9 cellular contexts compared by ENCODE assay signal in genomic region chr10:46922498-46922897, GRCh38. TPM values are rescaled to one million over a fixed set of nuclear protein-coding genes. Genes with fewer than 3 reads are reported as not detected.
DNase-seq lines count a peak whose midpoint lies in the region; ATAC-seq and TF ChIP-seq lines count a peak whose summit lies in the region.
"Not testable (repeated sequence)": the region's sequence is repeated elsewhere in the genome, so short reads cannot be mapped to it uniquely, and the experiment has no call there.
"Had no signal": no experiment of that assay in that cellular context is flagged by ENCODE, and none has a peak within 500 bp of the region (broad histone marks: within the 10 kb centered on the region; RNA-seq: fewer than 3 reads in every experiment).

No MANE protein-coding gene starts in this region.

- intact Hi-C loops in Calu3 (cut with micrococcal nuclease; ENCODE audit: unreplicated experiment); left lung (cut with DNase I); upper lobe of right lung (cut with DNase I): not testable (repeated sequence)

- H3K4me3 ChIP-seq in RWPE2 (ENCODE audit: severe bottlenecking); left lung; upper lobe of right lung: not testable (repeated sequence)

- H3K36me3 ChIP-seq in RWPE2 (ENCODE audit: low read depth); left lung; upper lobe of right lung: not testable (repeated sequence)

- CTCF ChIA-PET in Calu3 (lab: Charles Lee): not testable (repeated sequence)

- not testable (repeated sequence) for H3K27me3 ChIP-seq in RWPE2 (ENCODE audit: insufficient read depth, poor library complexity, severe bottlenecking); foreskin keratinocyte; left lung; upper lobe of right lung

- not testable (repeated sequence) for H3K4me1 ChIP-seq in RWPE2 (ENCODE audit: insufficient read depth, poor library complexity, severe bottlenecking); foreskin keratinocyte; left lung; upper lobe of right lung

- H3K27ac ChIP-seq in RWPE2 (ENCODE audit: poor library complexity, severe bottlenecking); foreskin keratinocyte; left lung; upper lobe of right lung: not testable (repeated sequence)

- not testable (repeated sequence) for H3K4me3 Mint-ChIP-seq in Calu3 (ENCODE audit: low read depth, unreplicated experiment)

- H3K27me3 Mint-ChIP-seq in Calu3 (ENCODE audit: unreplicated experiment): not testable (repeated sequence)

- H3K36me3 Mint-ChIP-seq in Calu3 (ENCODE audit: insufficient read depth, unreplicated experiment): not testable (repeated sequence)

- ATAC-seq in RWPE2 (ENCODE audit: low read depth) (peak; percentile 66; the same call in 2 of the 3 replicates), foreskin keratinocyte (peak; percentile 78), left lung (peak; percentile 62), upper lobe of right lung (peak; percentile 34)

- not testable (repeated sequence) for H3K9me3 Mint-ChIP-seq in Calu3 (ENCODE audit: low read depth, unreplicated experiment)

- BruUV-seq in Calu3 (replicated peaks; lab: Mats Ljungman, UMichigan): not testable (repeated sequence)

- not testable (repeated sequence) for H3K9me3 ChIP-seq in RWPE2 (ENCODE audit: severe bottlenecking); left lung; upper lobe of right lung

- H3K27ac Mint-ChIP-seq in Calu3 (ENCODE audit: unreplicated experiment): not testable (repeated sequence)

- H3K4me1 Mint-ChIP-seq in Calu3 (ENCODE audit: low read depth, unreplicated experiment): not testable (repeated sequence)

- not testable (repeated sequence) for TF ChIP-seq CTCF in Calu3 (IDR thresholded peaks at IDR 0.05; ENCODE audit: unreplicated experiment); RWPE2 (IDR thresholded peaks at IDR 0.05; ENCODE audit: poor library complexity, severe bottlenecking); foreskin keratinocyte (conservative IDR thresholded peaks at IDR 0.05); left lung (IDR thresholded peaks at IDR 0.05); upper lobe of right lung (IDR thresholded peaks at IDR 0.05)

- peak; percentile 5 for DNase-seq in Calu3
- not testable (repeated sequence) for DNase-seq in RWPE2 (ENCODE audit: low spot score); foreskin keratinocyte; left lung; upper lobe of right lung

RNA-seq across cellular contexts. Expression of gene PTPN20, which starts 11.3 kb away (rescaled TPM):
- total RNA-seq in Calu3 (2022): 5.1 and 7.1 TPM in 2 replicates
- total RNA-seq in foreskin keratinocyte: 5.4 TPM in 2 replicates
- polyA plus RNA-seq in foreskin keratinocyte: 2.0 and 2.4 TPM in 2 replicates
- total RNA-seq in left lung: 1 to 10 TPM; 4.8 to 7.1 TPM
- 2.6 TPM for total RNA-seq in upper lobe of right lung
- total RNA-seq: A172, Caco-2, Daoy, G401 had no signal
